ENCODE assay signal across 1 cellular context in the genomic region with DNA sequence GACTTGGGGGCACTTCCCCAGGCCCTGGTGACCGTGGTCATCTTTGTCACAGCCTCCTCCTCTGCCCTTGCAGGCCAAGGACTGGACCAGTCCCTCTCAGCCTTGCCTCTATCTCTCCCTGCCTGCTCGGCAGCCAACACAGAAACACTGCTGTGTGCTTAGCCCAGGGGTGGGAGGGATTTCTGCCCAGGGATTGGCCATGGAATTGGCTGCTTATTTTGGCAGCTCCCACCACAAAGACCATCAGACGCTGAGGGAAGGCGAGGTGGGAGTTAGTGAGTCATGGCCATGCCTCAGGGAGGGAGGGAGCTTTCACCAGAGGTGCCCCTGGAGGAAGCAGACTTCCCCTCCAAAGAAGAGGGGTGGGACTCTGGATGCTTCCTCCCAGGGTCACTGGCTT.
TF ChIP-seq lines count a peak whose summit lies in the region.

No MANE protein-coding gene starts in this region.

TF ChIP-seq in SK-N-SH, 30 proteins besides CTCF, POLR2A, EP300 and RAD21 (continued from another document):
- TF ChIP-seq REST (IDR thresholded peaks at IDR 0.05; ENCODE audit: low read depth, low read length): no peak
- no peak for TF ChIP-seq MEF2A (IDR thresholded peaks at IDR 0.05; ENCODE audit: borderline replicate concordance, low read depth)
